Comparison of ENCODE assay signal across 34 cellular contexts in the genomic region with DNA sequence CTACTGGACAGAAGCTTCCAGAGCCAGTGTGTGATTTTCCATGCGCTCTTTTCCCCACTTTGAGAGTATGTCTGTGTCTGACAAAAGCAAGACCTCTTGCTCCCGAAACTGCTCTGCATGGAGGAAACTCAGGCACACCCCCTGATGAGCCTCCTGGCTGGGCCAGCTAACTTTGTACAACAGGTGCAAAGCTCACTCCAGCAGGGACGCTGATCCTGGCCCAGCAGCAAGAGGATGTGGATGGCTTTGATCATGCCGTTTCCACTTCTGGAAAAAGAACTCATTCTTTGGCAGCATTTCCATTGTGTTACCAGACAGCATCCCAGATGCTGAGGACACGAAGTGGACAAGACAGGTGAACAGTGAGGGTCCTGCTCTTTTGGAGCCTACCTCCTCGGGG.
"Had no signal": no experiment of that assay in that cellular context is flagged by ENCODE, and none has a peak within 500 bp of the region (broad histone marks: within the 10 kb centered on the region; RNA-seq: fewer than 3 reads in every experiment).

No MANE protein-coding gene starts in this region.

- H3K4me3 Mint-ChIP-seq: activated CD4-positive, alpha-beta T cell treated with anti-CD3 and anti-CD28 coated beads for 36 hours; activated naive CD4-positive, alpha-beta T cell treated with anti-CD3 and anti-CD28 coated beads for 36 hours; activated naive CD8-positive, alpha-beta T cell treated with anti-CD3 and anti-CD28 coated beads, Interleukin-2, amount 10 ng/mL, durations not matched to agents 7 days and 5 days; activated T-helper 1 cell treated with anti-CD3 and anti-CD28 coated beads, Interleukin-12 subunit alpha, Interleukin-12 subunit beta, Interleukin-2, Interleukin-4 antibody, amounts not matched to agents 30 ng/mL and 10 ng/mL and 1 ng/mL, durations not matched to agents 14 hours and 24 hours and 36 hours; brain; naive thymus-derived CD4-positive, alpha-beta T cell; stimulated activated naive B cell treated with anti-CD40 and anti-IgM and Interleukin-4, amounts not matched to agents 10 μg/mL and 1 μg/mL and 100 μg/mL, for 72 hours; T-helper 2 cell treated with Interferon-gamma antibody and Interleukin-4, amounts not matched to agents 5 μg/mL and 100 μg/mL, for 36 hours had no signal

- H3K4me1 Mint-ChIP-seq: activated CD4-positive, alpha-beta T cell treated with anti-CD3 and anti-CD28 coated beads for 36 hours; naive thymus-derived CD4-positive, alpha-beta T cell; stimulated activated naive B cell treated with anti-CD40 and anti-IgM and Interleukin-4, amounts not matched to agents 10 μg/mL and 1 μg/mL and 100 μg/mL, for 72 hours had no signal

- FAIRE-seq: endometrium, pancreas had no signal

- H3K9me3 Mint-ChIP-seq: activated T-helper 1 cell treated with anti-CD3 and anti-CD28 coated beads, Interleukin-12 subunit alpha, Interleukin-12 subunit beta, Interleukin-2, Interleukin-4 antibody, amounts not matched to agents 30 ng/mL and 10 ng/mL and 1 ng/mL, durations not matched to agents 14 hours and 24 hours and 36 hours; T-helper 2 cell treated with Interferon-gamma antibody and Interleukin-4, amounts not matched to agents 5 μg/mL and 100 μg/mL, for 36 hours had no signal

- H3K4me1 ChIP-seq: colonic mucosa, pancreas, prostate gland had no signal

- H3K4me3 ChIP-seq: ascending aorta, cardiac muscle cell, colonic mucosa, esophagus squamous epithelium, heart right ventricle, left lung, pancreas, prostate gland, sigmoid colon, suprapubic skin, tibial artery had no signal

- H3K36me3 Mint-ChIP-seq: activated naive CD8-positive, alpha-beta T cell treated with anti-CD3 and anti-CD28 coated beads, Interleukin-2, amount 10 ng/mL, durations not matched to agents 7 days and 5 days; brain; naive thymus-derived CD4-positive, alpha-beta T cell; stimulated activated naive B cell treated with anti-CD40 and anti-IgM and Interleukin-4, amounts not matched to agents 10 μg/mL and 1 μg/mL and 100 μg/mL, for 72 hours had no signal

- ATAC-seq: activated CD4-positive, alpha-beta T cell treated with anti-CD3 and anti-CD28 coated beads for 36 hours; heart right ventricle; left lung; naive thymus-derived CD4-positive, alpha-beta T cell; pancreas; stimulated activated naive B cell treated with anti-CD40 and anti-IgM and Interleukin-4, amounts not matched to agents 10 μg/mL and 1 μg/mL and 100 μg/mL, for 72 hours had no signal

- H3K27ac ChIP-seq: ascending aorta, cardiac muscle cell, colonic mucosa, epithelial cell of prostate, esophagus squamous epithelium, heart right ventricle, left lung, pancreas, prostate gland, sigmoid colon, suprapubic skin, tibial artery had no signal

- H3K9me3 ChIP-seq: ascending aorta, colonic mucosa, esophagus squamous epithelium, pancreas, prostate gland, sigmoid colon, suprapubic skin, tibial artery had no signal

- H3K36me3 ChIP-seq: ascending aorta, cardiac muscle cell, colonic mucosa, esophagus squamous epithelium, heart right ventricle, left lung, pancreas, prostate gland, sigmoid colon, suprapubic skin, tibial artery had no signal

- DNase-seq: activated CD4-positive, alpha-beta T cell treated with anti-CD3 and anti-CD28 coated beads for 36 hours; activated CD4-positive, CD25-positive, alpha-beta regulatory T cell; activated effector memory CD4-positive, alpha-beta T cell treated with anti-CD3 and anti-CD28 coated beads, Interleukin-2, amount 50 U/mL, for 16 hours; activated naive CD4-positive, alpha-beta T cell treated with anti-CD3 and anti-CD28 coated beads for 36 hours; activated naive CD8-positive, alpha-beta T cell treated with anti-CD3 and anti-CD28 coated beads, Interleukin-2, amount 10 ng/mL, durations not matched to agents 7 days and 5 days; activated T-cell treated with anti-CD3 and anti-CD28 coated beads, Interleukin-2, amount 50 U/mL, for 1 hour; cerebellar nuclear complex; colonic mucosa; effector CD8-positive, alpha-beta T cell; esophagus squamous epithelium; foreskin melanocyte; heart right ventricle; kidney glomerular epithelial cell; left lung; mammary epithelial cell; naive thymus-derived CD4-positive, alpha-beta T cell; nucleus accumbens; pancreas; retina; sigmoid colon; stimulated activated CD4-positive, alpha-beta T cell treated with anti-CD3 and anti-CD28 coated beads, Interleukin-15, amount 100 ng/mL, for 24 hours; stimulated activated CD4-positive, alpha-beta T cell treated with anti-CD3 and anti-CD28 coated beads, Interleukin-2, amount 100 ng/mL, for 24 hours; stimulated activated naive B cell treated with anti-CD40 and anti-IgM and Interleukin-4, amounts not matched to agents 10 μg/mL and 1 μg/mL and 100 μg/mL, for 72 hours; T-helper 1 cell; tibial artery had no signal

- H3K27ac Mint-ChIP-seq: activated CD4-positive, alpha-beta T cell treated with anti-CD3 and anti-CD28 coated beads for 36 hours; activated naive CD4-positive, alpha-beta T cell treated with anti-CD3 and anti-CD28 coated beads for 36 hours; activated naive CD8-positive, alpha-beta T cell treated with anti-CD3 and anti-CD28 coated beads, Interleukin-2, amount 10 ng/mL, durations not matched to agents 7 days and 5 days; activated T-helper 1 cell treated with anti-CD3 and anti-CD28 coated beads, Interleukin-12 subunit alpha, Interleukin-12 subunit beta, Interleukin-2, Interleukin-4 antibody, amounts not matched to agents 30 ng/mL and 10 ng/mL and 1 ng/mL, durations not matched to agents 14 hours and 24 hours and 36 hours; brain; stimulated activated naive B cell treated with anti-CD40 and anti-IgM and Interleukin-4, amounts not matched to agents 10 μg/mL and 1 μg/mL and 100 μg/mL, for 72 hours; T-helper 2 cell treated with Interferon-gamma antibody and Interleukin-4, amounts not matched to agents 5 μg/mL and 100 μg/mL, for 36 hours had no signal

- H3K27me3 ChIP-seq: ascending aorta, cardiac muscle cell, colonic mucosa, esophagus squamous epithelium, heart right ventricle, left lung, pancreas, sigmoid colon, tibial artery had no signal
